6 cellular contexts compared by ENCODE assay signal in genomic region chr17:76121932-76122383, GRCh38. TPM values are rescaled to one million over a fixed set of nuclear protein-coding genes. Genes with fewer than 3 reads are reported as not detected.
DNase-seq lines count a peak whose midpoint lies in the region; ATAC-seq and TF ChIP-seq lines count a peak whose summit lies in the region.

No MANE protein-coding gene starts in this region.

- POLR2A ChIA-PET in activated CD8-positive, alpha-beta T cell treated with anti-CD3 and anti-CD28 coated beads, Interleukin-2, amount 10 ng/mL, durations not matched to agents 7 days and 5 days (lab: Charles Lee): interaction anchor here (0.5 to 12.0 kb wide), 7 partner anchors 60 to 448 kb away, joined by 3 to 163 read pairs (median 5); no protein-coding TSS in a partner anchor

- H3K36me3 ChIP-seq in DND-41 (ENCODE audit: insufficient read depth, low read length) (no peaks in the 10 kb centered on the region), lower lobe of right lung (no peaks in the 10 kb centered on the region)

- ATAC-seq in DND-41 (ENCODE audit: insufficient read depth, low read depth) (no peak), lower lobe of right lung (peak; percentile 40 to 55)
- ATAC-seq in activated CD8-positive, alpha-beta T cell treated with anti-CD3 and anti-CD28 coated beads, Interleukin-2, amount 10 ng/mL, durations not matched to agents 7 days and 5 days: peak; percentile 31

- H3K4me2 ChIP-seq in DND-41 (ENCODE audit: insufficient read depth, low read length): peak overlapping the region; percentile 43; the same call in 1 of the 2 replicates

- CTCF ChIA-PET in activated CD8-positive, alpha-beta T cell treated with anti-CD3 and anti-CD28 coated beads, Interleukin-2, amount 10 ng/mL, durations not matched to agents 7 days and 5 days (lab: Charles Lee): interaction anchor here (0.5 to 11.2 kb wide), 26 partner anchors 8 to 167 kb away, joined by 3 to 222 read pairs (median 6); no protein-coding TSS in a partner anchor

- DNase-seq in DND-41 (no peak), lower lobe of right lung (no peak), hippocampal formation (lab: John Stamatoyannopoulos, UW) (no peak), NCI-H1930 (lab: John Stamatoyannopoulos, UW) (no peak), SHP77 treated with DMSO at 0.1 percent for 48 hours (lab: John Stamatoyannopoulos, UW) (no peak)
- DNase-seq in activated CD8-positive, alpha-beta T cell treated with anti-CD3 and anti-CD28 coated beads, Interleukin-2, amount 10 ng/mL, durations not matched to agents 7 days and 5 days: no peak

- peaks cover 45% of the 10 kb centered on the region for H3K4me1 Mint-ChIP-seq in activated CD8-positive, alpha-beta T cell treated with anti-CD3 and anti-CD28 coated beads, Interleukin-2, amount 10 ng/mL, durations not matched to agents 7 days and 5 days (ENCODE audit: low read depth)

- intact Hi-C loops in lower lobe of right lung (cut with DNase I): loop anchor here (5.0 kb wide), 1 partner anchor 60 kb away; no protein-coding TSS in a partner anchor

- H3K9ac ChIP-seq in DND-41 (ENCODE audit: low read depth, low read length): peak overlapping the region; percentile 35; the same call in 1 of the 2 replicates

- H2AFZ ChIP-seq in DND-41 (ENCODE audit: low read depth, low read length): peak overlapping the region; percentile 62

- H3K27me3 Mint-ChIP-seq in activated CD8-positive, alpha-beta T cell treated with anti-CD3 and anti-CD28 coated beads, Interleukin-2, amount 10 ng/mL, durations not matched to agents 7 days and 5 days (ENCODE audit: low read depth): no peaks in the 10 kb centered on the region

- no peak for TF ChIP-seq CTCF in DND-41 (IDR thresholded peaks at IDR 0.05; ENCODE audit: borderline replicate concordance, extremely low read depth, low read length, poor library complexity, severe bottlenecking)
- TF ChIP-seq CTCF in lower lobe of right lung (IDR thresholded peaks at IDR 0.05): no peak

- H4K20me1 ChIP-seq in DND-41 (ENCODE audit: insufficient read depth, low read length): no peaks in the 10 kb centered on the region

- peaks cover 11% of the 10 kb centered on the region for H3K4me1 ChIP-seq in DND-41 (ENCODE audit: insufficient read depth, low read length)
- peaks cover 8% of the 10 kb centered on the region for H3K4me1 ChIP-seq in lower lobe of right lung

- H3K4me3 ChIP-seq in DND-41 (ENCODE audit: low read depth in 1 of 2, low read length in 2 of 2) (no peak overlapping the region), lower lobe of right lung (peak overlapping the region; percentile 48)

- no peaks in the 10 kb centered on the region for H3K9me3 ChIP-seq in DND-41 (ENCODE audit: insufficient read depth, low read length, severe bottlenecking)
- no peaks in the 10 kb centered on the region for H3K9me3 ChIP-seq in lower lobe of right lung

- H3K79me2 ChIP-seq in DND-41 (ENCODE audit: insufficient read depth, low read length): no peaks in the 10 kb centered on the region

- H3K36me3 Mint-ChIP-seq in activated CD8-positive, alpha-beta T cell treated with anti-CD3 and anti-CD28 coated beads, Interleukin-2, amount 10 ng/mL, durations not matched to agents 7 days and 5 days (ENCODE audit: low read depth): no peaks in the 10 kb centered on the region

- H3K27ac Mint-ChIP-seq in activated CD8-positive, alpha-beta T cell treated with anti-CD3 and anti-CD28 coated beads, Interleukin-2, amount 10 ng/mL, durations not matched to agents 7 days and 5 days: peak overlapping the region; percentile 73

- H3K27me3 ChIP-seq in DND-41 (ENCODE audit: insufficient read depth, low read length, poor library complexity) (no peaks in the 10 kb centered on the region), lower lobe of right lung (ENCODE audit: low read depth) (no peaks in the 10 kb centered on the region)

- peak overlapping the region; percentile 26 for H3K4me3 Mint-ChIP-seq in activated CD8-positive, alpha-beta T cell treated with anti-CD3 and anti-CD28 coated beads, Interleukin-2, amount 10 ng/mL, durations not matched to agents 7 days and 5 days

- no peak overlapping the region for H3K27ac ChIP-seq in DND-41 (ENCODE audit: low read length)
- peak overlapping the region; percentile 3 for H3K27ac ChIP-seq in lower lobe of right lung

- no peaks in the 10 kb centered on the region for H3K9me3 Mint-ChIP-seq in activated CD8-positive, alpha-beta T cell treated with anti-CD3 and anti-CD28 coated beads, Interleukin-2, amount 10 ng/mL, durations not matched to agents 7 days and 5 days (ENCODE audit: insufficient read depth)

RNA-seq across cellular contexts. Expression of gene EXOC7, which starts 18.4 kb away (rescaled TPM):
- 100 to 1,000 TPM; 126 to 129 TPM for total RNA-seq in activated CD8-positive, alpha-beta T cell treated with anti-CD3 and anti-CD28 coated beads, Interleukin-2, amount 10 ng/mL, durations not matched to agents 7 days and 5 days
- 118 TPM for total RNA-seq in lower lobe of right lung

RNA-seq across cellular contexts. Expression of gene FOXJ1, which starts 19.1 kb away (rescaled TPM):
- 1 to 10 TPM; 8.7 to 9.1 TPM for total RNA-seq in activated CD8-positive, alpha-beta T cell treated with anti-CD3 and anti-CD28 coated beads, Interleukin-2, amount 10 ng/mL, durations not matched to agents 7 days and 5 days
- total RNA-seq in lower lobe of right lung: 21.5 TPM

RNA-seq across cellular contexts. Expression of gene ZACN, which starts 43.0 kb away (rescaled TPM):
- under 1 TPM; 0.18 to 0.34 TPM for total RNA-seq in activated CD8-positive, alpha-beta T cell treated with anti-CD3 and anti-CD28 coated beads, Interleukin-2, amount 10 ng/mL, durations not matched to agents 7 days and 5 days
- not detected for total RNA-seq in lower lobe of right lung

RNA-seq across cellular contexts. Expression of gene GALR2, which starts 47.4 kb away (rescaled TPM):
- total RNA-seq in activated CD8-positive, alpha-beta T cell treated with anti-CD3 and anti-CD28 coated beads, Interleukin-2, amount 10 ng/mL, durations not matched to agents 7 days and 5 days: under 1 TPM in 1 of 2 experiments, not detected in 1; 0.18 TPM
- not detected for total RNA-seq in lower lobe of right lung

RNA-seq across cellular contexts. Expression of gene SRP68, which starts 49.6 kb away (rescaled TPM):
- total RNA-seq in activated CD8-positive, alpha-beta T cell treated with anti-CD3 and anti-CD28 coated beads, Interleukin-2, amount 10 ng/mL, durations not matched to agents 7 days and 5 days: 10 to 100 TPM; 85.1 to 86.0 TPM
- 65.0 TPM for total RNA-seq in lower lobe of right lung
